Comparison of ENCODE assay signal across 8 cellular contexts in genomic region chr5:33210983-33211382, GRCh38.
"Had no signal": no experiment of that assay in that cellular context is flagged by ENCODE, and none has a peak within 500 bp of the region (broad histone marks: within the 10 kb centered on the region; RNA-seq: fewer than 3 reads in every experiment).

No MANE protein-coding gene starts in this region.

- DNase-seq: GM23248, GOT3, H9, HCEC 1CT, Karpas-422, KBM-7 had no signal

- FAIRE-seq: H54 had no signal

- H2AFZ ChIP-seq: GM23248 had no signal

- H3K9ac ChIP-seq: GM23248, KMS-11 had no signal

- H3K27ac ChIP-seq: GM23248, KMS-11 had no signal

- H3K4me2 ChIP-seq: KMS-11 had no signal

- H3K4me3 ChIP-seq: GM23248 had no signal
